Comparison of ENCODE assay signal across 2 cellular contexts in genomic region chr10:93079663-93080349, GRCh38.
TF ChIP-seq lines count a peak whose summit lies in the region.

No MANE protein-coding gene starts in this region.

TF ChIP-seq in K562, 482 proteins besides CTCF, POLR2A, EP300 and RAD21:
- TF ChIP-seq L3MBTL2 (IDR thresholded peaks at IDR 0.05) = 0 out of 2 replicates have a peak, but pooled peaks have one; percentile 2
- no peak for TF ChIP-seq ZNF274 (IDR thresholded peaks at IDR 0.05; ENCODE audit: borderline replicate concordance, low read depth, low read length)
- TF ChIP-seq CEBPB (tag; IDR thresholded peaks at IDR 0.05) = peak; percentile 55; the same call in 1 of the 2 replicates
- TF ChIP-seq STAT5B (CRISPR knock-in tag; IDR thresholded peaks at IDR 0.05) = no peak
- TF ChIP-seq ZBTB2 (IDR thresholded peaks at IDR 0.05) = no peak
- TF ChIP-seq NCOA6 (IDR thresholded peaks at IDR 0.05) = no peak

TF ChIP-seq in liver, 16 proteins besides CTCF, POLR2A, EP300 and RAD21:
- no peak for TF ChIP-seq SP1 (IDR thresholded peaks at IDR 0.05)
- TF ChIP-seq FOXA2 (IDR thresholded peaks at IDR 0.05) = no peak
- peak; percentile 32 to 48 for TF ChIP-seq RXRA (IDR thresholded peaks at IDR 0.05)
- TF ChIP-seq JUND (IDR thresholded peaks at IDR 0.05) = no peak
- no peak for TF ChIP-seq YY1 (IDR thresholded peaks at IDR 0.05)
- TF ChIP-seq REST (IDR thresholded peaks at IDR 0.05) = no peak
- no peak for TF ChIP-seq GABPA (IDR thresholded peaks at IDR 0.05 in 1 of 2, conservative IDR thresholded peaks at IDR 0.05 in 1 of 2)
